ENCODE assay signal across 8 cellular contexts in genomic region chr17:50719924-50720805, GRCh38. TPM values are rescaled to one million over a fixed set of nuclear protein-coding genes. Genes with fewer than 3 reads are reported as not detected.
DNase-seq lines count a peak whose midpoint lies in the region; TF ChIP-seq lines count a peak whose summit lies in the region.

No MANE protein-coding gene starts in this region.

- H3K9me3 ChIP-seq in KOPT-K1 (ENCODE audit: insufficient read depth, low read length, poor library complexity, severe bottlenecking): no peaks in the 10 kb centered on the region

- POLR2A ChIA-PET in MCF 10A (lab: Yijun Ruan, JAX): interaction anchor here (0.6 to 2.0 kb wide), 19 partner anchors 9 to 398 kb away, joined by 3 to 67 read pairs (median 4); partner anchors contain the start of gene ANKRD40

- TF ChIP-seq CTCF in CD14-positive monocyte (IDR thresholded peaks at IDR 0.05): no peak
- TF ChIP-seq CTCF in MCF 10A (IDR thresholded peaks at IDR 0.05; ENCODE audit: unreplicated experiment): no peak
- no peak for TF ChIP-seq CTCF in mesothelial cell of epicardium (IDR thresholded peaks at IDR 0.05; ENCODE audit: unreplicated experiment)

- TSS peak; percentile 55 for BruUV-seq in MCF 10A (replicated peaks; lab: Mats Ljungman, UMichigan)

- peak overlapping the region; percentile 94 for H3K27ac ChIP-seq in KOPT-K1 (ENCODE audit: low read depth, low read length, poor library complexity, severe bottlenecking)

- CTCF ChIA-PET in MCF 10A (lab: Yijun Ruan, JAX): no interaction called here

- intact Hi-C loops in CD14-positive monocyte (cut with micrococcal nuclease) (loop anchor here (1.0 to 5.0 kb wide), 3 partner anchors 13 to 542 kb away; partner anchors contain the start of genes ANKRD40 (in 2 of the 2), MBTD1 (in 1 of the 2) and UTP18 (in 1 of the 2)), MCF 10A (cut with micrococcal nuclease) (loop anchor here (1.0 kb wide), 1 partner anchor 12 kb away; no protein-coding TSS in a partner anchor)

- H3K4me1 Mint-ChIP-seq in CD14-positive monocyte (peaks cover 58% of the 10 kb centered on the region), MCF 10A (ENCODE audit: insufficient read depth, unreplicated experiment) (peaks cover 6% of the 10 kb centered on the region), mesothelial cell of epicardium (peaks cover 34% of the 10 kb centered on the region)

- DNase-seq in CD14-positive monocyte (ENCODE audit: low spot score) (no peak), MCF 10A (ENCODE audit: unreplicated experiment) (peak; percentile 33), mesothelial cell of epicardium (ENCODE audit: low spot score in 2 of 2, unreplicated experiment in 2 of 2) (no peak), HCEC 1CT (no peak), GOT3 (lab: John Stamatoyannopoulos, UW) (no peak), occipital lobe (lab: John Stamatoyannopoulos, UW) (no peak), kidney tubule cell (ENCODE audit: low spot score) (no peak)

- H3K27me3 Mint-ChIP-seq in CD14-positive monocyte (ENCODE audit: low read depth in 3 of 3) (no peaks in the 10 kb centered on the region), MCF 10A (ENCODE audit: insufficient read depth, unreplicated experiment) (no peaks in the 10 kb centered on the region), mesothelial cell of epicardium (ENCODE audit: low read depth) (no peaks in the 10 kb centered on the region)

- H3K9me3 Mint-ChIP-seq in CD14-positive monocyte: no peaks in the 10 kb centered on the region
- no peaks in the 10 kb centered on the region for H3K9me3 Mint-ChIP-seq in MCF 10A (ENCODE audit: unreplicated experiment)
- no peaks in the 10 kb centered on the region for H3K9me3 Mint-ChIP-seq in mesothelial cell of epicardium

- H3K36me3 Mint-ChIP-seq in CD14-positive monocyte (peaks cover 3% of the 10 kb centered on the region in 2 donors), MCF 10A (ENCODE audit: insufficient read depth, unreplicated experiment) (peaks cover 13% of the 10 kb centered on the region), mesothelial cell of epicardium (no peaks in the 10 kb centered on the region)

- H3K36me3 ChIP-seq in KOPT-K1 (ENCODE audit: insufficient read depth, low read length): peaks cover 27% of the 10 kb centered on the region

- peak overlapping the region; percentile 98 to 100 (median 99) for H3K27ac Mint-ChIP-seq in CD14-positive monocyte
- H3K27ac Mint-ChIP-seq in MCF 10A (ENCODE audit: low read depth, unreplicated experiment): peak overlapping the region; percentile 99
- peak overlapping the region; percentile 100 for H3K27ac Mint-ChIP-seq in mesothelial cell of epicardium

- H3K4me3 Mint-ChIP-seq in CD14-positive monocyte (peak overlapping the region; percentile 96 to 97), MCF 10A (ENCODE audit: unreplicated experiment) (peak overlapping the region; percentile 96), mesothelial cell of epicardium (peak overlapping the region; percentile 93)

RNA-seq across cellular contexts. Expression of gene LUC7L3, which starts 0.8 kb away (rescaled TPM):
- 10 to 100 TPM; 14.6 to 17.1 TPM for polyA plus RNA-seq in CD14-positive monocyte
- total RNA-seq in MCF 10A (2022): 99.4 and 108 TPM in 2 replicates
- total RNA-seq in mesothelial cell of epicardium: 240 to 261 TPM (median 252 TPM) in 3 replicates
- 141 TPM for total RNA-seq in occipital lobe

RNA-seq across cellular contexts. Expression of gene ANKRD40, which starts 12.5 kb away (rescaled TPM):
- 1 to 10 TPM; 3.4 TPM for polyA plus RNA-seq in CD14-positive monocyte
- 42.2 and 46.4 TPM in 2 replicates for total RNA-seq in MCF 10A (2022)
- 35.9 to 38.8 TPM (median 37.6 TPM) in 3 replicates for total RNA-seq in mesothelial cell of epicardium
- total RNA-seq in occipital lobe: 31.4 TPM

RNA-seq across cellular contexts. Expression of gene ANKRD40CL, which starts 47.2 kb away (rescaled TPM):
- not detected for polyA plus RNA-seq in CD14-positive monocyte
- total RNA-seq in MCF 10A (2022) (not detected in 2 replicates), mesothelial cell of epicardium (not detected in 3 replicates), occipital lobe (not detected)
